ENCODE assay signal across 10 cellular contexts in the genomic region with DNA sequence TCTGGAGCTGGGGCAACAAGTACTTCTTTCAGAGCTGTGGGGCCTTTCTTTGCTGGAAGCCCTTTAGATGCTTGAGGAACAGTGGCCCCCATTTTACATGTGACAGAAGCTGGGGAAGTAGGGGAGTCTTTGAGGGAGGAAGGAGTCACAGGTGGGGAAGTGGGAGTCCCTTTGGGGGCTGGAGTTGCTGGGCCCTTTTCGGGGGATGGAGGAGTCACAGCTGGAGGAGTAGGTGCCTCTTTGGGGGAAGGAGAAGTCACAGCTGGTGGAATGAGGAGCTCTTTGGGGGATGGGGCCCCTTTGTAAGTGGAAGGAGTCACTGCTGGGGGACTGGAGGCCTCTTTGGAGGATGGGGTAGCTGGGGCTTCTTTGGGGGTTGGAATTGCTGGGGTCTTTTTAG. TPM values are rescaled to one million over a fixed set of nuclear protein-coding genes. Genes with fewer than 3 reads are reported as not detected.
DNase-seq lines count a peak whose midpoint lies in the region; TF ChIP-seq lines count a peak whose summit lies in the region.
"Had no signal": no experiment of that assay in that cellular context is flagged by ENCODE, and none has a peak within 500 bp of the region (broad histone marks: within the 10 kb centered on the region; RNA-seq: fewer than 3 reads in every experiment).

No MANE protein-coding gene starts in this region.

- CTCF ChIA-PET in Calu3 (lab: Charles Lee), result interaction anchor here (0.6 kb wide), 1 partner anchor 143 kb away, joined by 4 read pairs; no protein-coding TSS in a partner anchor

- no peaks in the 10 kb centered on the region for H3K27me3 ChIP-seq in Loucy (ENCODE audit: insufficient read depth, low read length, poor library complexity, severe bottlenecking)

- H3K36me3 Mint-ChIP-seq in Calu3 (ENCODE audit: insufficient read depth, unreplicated experiment) (peaks cover 80% of the 10 kb centered on the region), brain (peaks cover 84% of the 10 kb centered on the region), osteocyte (ENCODE audit: unreplicated experiment) (peaks cover 68% of the 10 kb centered on the region)

- peaks cover 71% of the 10 kb centered on the region for H3K79me2 ChIP-seq in Loucy (ENCODE audit: insufficient read depth, low read length)

- H2AFZ ChIP-seq in Loucy (ENCODE audit: low read length), result no peak overlapping the region

- no peak overlapping the region for H3K4me3 Mint-ChIP-seq in Calu3 (ENCODE audit: low read depth, unreplicated experiment)
- H3K4me3 Mint-ChIP-seq in brain, result peak overlapping the region in 2 of 5 experiments; percentile 8 to 39
- peak overlapping the region; percentile 12 for H3K4me3 Mint-ChIP-seq in osteocyte (ENCODE audit: unreplicated experiment)

- peaks cover 76% of the 10 kb centered on the region for H3K36me3 ChIP-seq in Loucy (ENCODE audit: insufficient read depth, low read length)

- peaks cover 51% of the 10 kb centered on the region for H3K4me1 Mint-ChIP-seq in Calu3 (ENCODE audit: low read depth, unreplicated experiment)
- H3K4me1 Mint-ChIP-seq in brain, result peaks cover 51% of the 10 kb centered on the region
- peaks cover 40% of the 10 kb centered on the region for H3K4me1 Mint-ChIP-seq in osteocyte (ENCODE audit: unreplicated experiment)

- peaks cover 36% of the 10 kb centered on the region for H3K4me1 ChIP-seq in Loucy (ENCODE audit: insufficient read depth, low read length, poor library complexity, severe bottlenecking)

- H3K9me3 Mint-ChIP-seq in Calu3 (ENCODE audit: low read depth, unreplicated experiment), result no peaks in the 10 kb centered on the region
- H3K9me3 Mint-ChIP-seq in brain, result no peaks in the 10 kb centered on the region
- H3K9me3 Mint-ChIP-seq in osteocyte (ENCODE audit: unreplicated experiment), result no peaks in the 10 kb centered on the region

- H3K4me2 ChIP-seq in Loucy (ENCODE audit: low read depth, low read length, poor library complexity, severe bottlenecking), result peak overlapping the region; percentile 17

- intact Hi-C loops in Calu3 (cut with micrococcal nuclease; ENCODE audit: unreplicated experiment), result no loop called here

- H3K27ac Mint-ChIP-seq in Calu3 (ENCODE audit: unreplicated experiment) (peak overlapping the region; percentile 52), brain (peak overlapping the region; percentile 12 to 96 (median 35)), osteocyte (ENCODE audit: unreplicated experiment) (peak overlapping the region; percentile 4)

- H3F3A ChIP-seq in Loucy (ENCODE audit: low read depth), result peaks cover 2% of the 10 kb centered on the region

- no peaks in the 10 kb centered on the region for H3K27me3 Mint-ChIP-seq in Calu3 (ENCODE audit: unreplicated experiment)
- H3K27me3 Mint-ChIP-seq in brain, result no peaks in the 10 kb centered on the region
- H3K27me3 Mint-ChIP-seq in osteocyte (ENCODE audit: unreplicated experiment), result no peaks in the 10 kb centered on the region

- H3K4me3 ChIP-seq in Loucy (ENCODE audit: low read length, poor library complexity, severe bottlenecking), result no peak overlapping the region

- DNase-seq in Calu3 (no peak), osteocyte (ENCODE audit: extremely low spot score, unreplicated experiment) (no peak), NCI-H1694 treated with DMSO at 0.1 percent for 48 hours (lab: John Stamatoyannopoulos, UW) (no peak), NCI-H2029 (lab: John Stamatoyannopoulos, UW) (no peak), EL (no peak)
- DNase-seq: DMS 273 treated with DMSO at 0.1 percent for 48 hours, NCI-H1092, NCI-H526 treated with DMSO at 0.1 percent for 48 hours had no signal

- no TSS peak for BruUV-seq in Calu3 (replicated peaks; lab: Mats Ljungman, UMichigan)

- H3K9me3 ChIP-seq in Loucy (ENCODE audit: insufficient read depth, low read depth, low read length), result no peaks in the 10 kb centered on the region

- no peak for TF ChIP-seq CTCF in Calu3 (IDR thresholded peaks at IDR 0.05; ENCODE audit: unreplicated experiment)
- TF ChIP-seq CTCF in Loucy (conservative IDR thresholded peaks at IDR 0.05; ENCODE audit: low read length), result no peak
- no peak for TF ChIP-seq CTCF in brain (conservative IDR thresholded peaks at IDR 0.05)
- TF ChIP-seq CTCF in osteocyte (IDR thresholded peaks at IDR 0.05), result no peak

- H3K9ac ChIP-seq in Loucy (ENCODE audit: low read depth, low read length, poor library complexity, severe bottlenecking), result no peak overlapping the region

- peaks cover 80% of the 10 kb centered on the region for H4K20me1 ChIP-seq in Loucy (ENCODE audit: insufficient read depth, low read length, poor library complexity, severe bottlenecking)

- H3K9me2 ChIP-seq in Loucy (replicated peaks; ENCODE audit: low read depth, low read length), result no peaks in the 10 kb centered on the region

RNA-seq across cellular contexts. Expression of a gene that starts 8.6 kb away (rescaled TPM):
- total RNA-seq in Calu3 (2022) (771 and 835 TPM in 2 replicates), osteocyte (767 and 791 TPM in 2 replicates)
- polyA plus RNA-seq in brain (ENCODE audit: insufficient read depth, low read depth, low replicate concordance), result 1,047 TPM

RNA-seq across cellular contexts. Expression of a gene that starts 28.4 kb away (rescaled TPM):
- total RNA-seq in Calu3 (2022), result 435 and 437 TPM in 2 replicates
- 239 TPM for polyA plus RNA-seq in brain (ENCODE audit: insufficient read depth, low read depth, low replicate concordance)
- total RNA-seq in osteocyte, result 136 and 140 TPM in 2 replicates

RNA-seq across cellular contexts. Expression of a gene that starts 35.7 kb away (rescaled TPM):
- total RNA-seq in Calu3 (2022), result 35.3 and 39.7 TPM in 2 replicates
- polyA plus RNA-seq in brain (ENCODE audit: insufficient read depth, low read depth, low replicate concordance), result 24.2 TPM
- 5.6 and 6.2 TPM in 2 replicates for total RNA-seq in osteocyte

RNA-seq across cellular contexts. Expression of a gene that starts 46.7 kb away (rescaled TPM):
- total RNA-seq in Calu3 (2022) (0.26 and 0.56 TPM in 2 replicates), osteocyte (1.1 and 1.3 TPM in 2 replicates)
- 8.6 TPM for polyA plus RNA-seq in brain (ENCODE audit: insufficient read depth, low read depth, low replicate concordance)
